20 cellular contexts compared by ENCODE assay signal in the genomic region with DNA sequence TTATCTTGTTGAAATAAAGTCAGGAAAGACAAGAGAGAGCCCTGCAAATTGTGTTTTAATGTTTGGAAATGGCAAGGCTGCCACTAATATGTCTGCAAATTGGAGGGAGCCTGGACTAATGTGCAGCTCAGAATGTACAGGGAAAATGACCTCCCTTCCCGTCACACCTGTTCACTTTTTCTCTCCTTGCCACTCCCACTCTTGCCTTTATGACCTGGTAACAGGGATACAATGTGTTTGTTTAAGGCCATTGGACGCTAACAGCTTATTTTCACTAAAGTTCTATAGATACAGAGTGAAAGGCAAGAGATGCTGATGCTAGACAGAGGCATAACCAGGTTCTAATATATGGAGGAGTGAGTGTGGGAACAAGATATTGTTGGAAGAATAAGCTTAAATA.
"Had no signal": no experiment of that assay in that cellular context is flagged by ENCODE, and none has a peak within 500 bp of the region (broad histone marks: within the 10 kb centered on the region; RNA-seq: fewer than 3 reads in every experiment).

No MANE protein-coding gene starts in this region.

- ATAC-seq: effector memory CD8-positive, alpha-beta T cell; gastrocnemius medialis; heart right ventricle; left lung; lower lobe of right lung; stimulated activated effector memory CD8-positive, alpha-beta T cell treated with anti-CD3 and anti-CD28 coated beads, Interleukin-12 subunit alpha, Interleukin-12 subunit beta, amount 100 ng/mL, for 72 hours; stimulated activated naive CD8-positive, alpha-beta T cell treated with anti-CD3 and anti-CD28 coated beads, Interleukin-15, Interleukin-2, amounts not matched to agents 100 U/mL and 50 U/mL, for 24 hours had no signal

- H3K36me3 ChIP-seq: esophagus muscularis mucosa, gastrocnemius medialis, heart right ventricle, left lung, lower lobe of right lung, right atrium auricular region, sigmoid colon, suprapubic skin, thyroid gland, uterus had no signal

- H3K27me3 ChIP-seq: esophagus muscularis mucosa, gastrocnemius medialis, heart right ventricle, left lung, right atrium auricular region, sigmoid colon, suprapubic skin, thyroid gland, uterus had no signal

- DNase-seq: effector memory CD8-positive, alpha-beta T cell; gastrocnemius medialis; heart right ventricle; islet precursor cell; left lung; lower lobe of right lung; midbrain; naive B cell; nephron progenitor cell; sigmoid colon; stimulated activated CD4-positive, alpha-beta T cell treated with anti-CD3 and anti-CD28 coated beads, Interleukin-12 subunit alpha, Interleukin-12 subunit beta, amount 100 ng/mL, for 4 hours; stimulated activated naive CD8-positive, alpha-beta T cell treated with anti-CD3 and anti-CD28 coated beads, Interleukin-15, Interleukin-2, amounts not matched to agents 100 U/mL and 50 U/mL, for 24 hours; thyroid gland; uterus had no signal

- H3K27ac ChIP-seq: epithelial cell of prostate, esophagus muscularis mucosa, gastrocnemius medialis, heart right ventricle, left lung, lower lobe of right lung, right atrium auricular region, sigmoid colon, skin epidermis, suprapubic skin, thyroid gland, uterus had no signal

- H3K4me1 ChIP-seq: esophagus muscularis mucosa, gastrocnemius medialis, left lung, lower lobe of right lung, right atrium auricular region, sigmoid colon, suprapubic skin, thyroid gland, uterus had no signal

- H3K4me3 ChIP-seq: esophagus muscularis mucosa, gastrocnemius medialis, heart right ventricle, left lung, lower lobe of right lung, right atrium auricular region, sigmoid colon, skin epidermis, suprapubic skin, thyroid gland, uterus had no signal

- H3K9me3 ChIP-seq: esophagus muscularis mucosa, gastrocnemius medialis, heart right ventricle, left lung, lower lobe of right lung, right atrium auricular region, sigmoid colon, suprapubic skin, thyroid gland, uterus had no signal
